Comparison of ENCODE assay signal across 9 cellular contexts in genomic region chr17:82036634-82037112, GRCh38. TPM values are rescaled to one million over a fixed set of nuclear protein-coding genes. Genes with fewer than 3 reads are reported as not detected.
A peak's percentile ranks its signal among the peaks of the same experiment; 100 is the strongest.
DNase-seq lines count a peak whose midpoint lies in the region; ATAC-seq, FAIRE-seq and TF ChIP-seq lines count a peak whose summit lies in the region.
"Had no signal": no experiment of that assay in that cellular context is flagged by ENCODE, and none has a peak within 500 bp of the region (broad histone marks: within the 10 kb centered on the region; RNA-seq: fewer than 3 reads in every experiment).

No MANE protein-coding gene starts in this region.

- H3K4me3 Mint-ChIP-seq in activated CD8-positive, alpha-beta T cell treated with anti-CD3 and anti-CD28 coated beads for 36 hours: peak overlapping the region; percentile 68
- H3K4me3 Mint-ChIP-seq in stimulated activated naive CD8-positive, alpha-beta T cell treated with anti-CD3 and anti-CD28 coated beads, Interleukin-15, amount 100 ng/mL, for 72 hours: peak overlapping the region; percentile 87 to 92

- H3K9me3 ChIP-seq in iPS-18a (ENCODE audit: control insufficient read depth, low read depth, low read length): no peaks in the 10 kb centered on the region

- no peak for TF ChIP-seq CTCF in activated CD8-positive, alpha-beta T cell treated with anti-CD3 and anti-CD28 coated beads for 36 hours (IDR thresholded peaks at IDR 0.05)

- H3K27ac ChIP-seq in iPS-18a (ENCODE audit: low read length): no peak overlapping the region

- H3K4me1 Mint-ChIP-seq in activated CD8-positive, alpha-beta T cell treated with anti-CD3 and anti-CD28 coated beads for 36 hours (ENCODE audit: low read depth): peaks cover 15% of the 10 kb centered on the region
- H3K4me1 Mint-ChIP-seq in stimulated activated naive CD8-positive, alpha-beta T cell treated with anti-CD3 and anti-CD28 coated beads, Interleukin-15, amount 100 ng/mL, for 72 hours: peaks cover 33% of the 10 kb centered on the region

- no peaks in the 10 kb centered on the region for H3K27me3 Mint-ChIP-seq in activated CD8-positive, alpha-beta T cell treated with anti-CD3 and anti-CD28 coated beads for 36 hours
- no peaks in the 10 kb centered on the region for H3K27me3 Mint-ChIP-seq in stimulated activated naive CD8-positive, alpha-beta T cell treated with anti-CD3 and anti-CD28 coated beads, Interleukin-15, amount 100 ng/mL, for 72 hours

- peak overlapping the region; percentile 53 for H3K4me3 ChIP-seq in iPS-18a (ENCODE audit: low read length)

- H3K27ac Mint-ChIP-seq in activated CD8-positive, alpha-beta T cell treated with anti-CD3 and anti-CD28 coated beads for 36 hours: no peak overlapping the region
- H3K27ac Mint-ChIP-seq in stimulated activated naive CD8-positive, alpha-beta T cell treated with anti-CD3 and anti-CD28 coated beads, Interleukin-15, amount 100 ng/mL, for 72 hours: no peak overlapping the region

- CTCF ChIA-PET in activated CD8-positive, alpha-beta T cell treated with anti-CD3 and anti-CD28 coated beads for 36 hours (lab: Charles Lee): interaction anchor here (1.3 to 4.5 kb wide), 3 partner anchors 15 to 118 kb away, joined by 3 to 40 read pairs (median 16); partner anchors contain the start of genes CENPX, LRRC45 and NOTUM

- DNase-seq in DMS53 (lab: John Stamatoyannopoulos, UW): peak; percentile 69
- DNase-seq in DMS53 treated with DMSO at 0.1 percent for 48 hours (lab: John Stamatoyannopoulos, UW; ENCODE audit: unreplicated experiment): no peak
- DNase-seq in activated CD8-positive, alpha-beta T cell treated with anti-CD3 and anti-CD28 coated beads for 36 hours: no peak
- no peak for DNase-seq in stimulated activated naive CD8-positive, alpha-beta T cell treated with anti-CD3 and anti-CD28 coated beads, Interleukin-15, amount 100 ng/mL, for 72 hours
- DNase-seq in NCI-H187 treated with DMSO at 0.1 percent for 48 hours (lab: John Stamatoyannopoulos, UW): no peak
- DNase-seq in foreskin melanocyte: no peak
- no peak for DNase-seq in RCC 7860 (ENCODE audit: low spot score)

- H3K36me3 Mint-ChIP-seq in activated CD8-positive, alpha-beta T cell treated with anti-CD3 and anti-CD28 coated beads for 36 hours (ENCODE audit: low read depth): peaks cover 6% of the 10 kb centered on the region

- no peak for FAIRE-seq in RCC 7860 (lab: Jason Lieb, UNC)
- FAIRE-seq: A204.1 had no signal

- no peaks in the 10 kb centered on the region for H3K9me3 Mint-ChIP-seq in activated CD8-positive, alpha-beta T cell treated with anti-CD3 and anti-CD28 coated beads for 36 hours
- no peaks in the 10 kb centered on the region for H3K9me3 Mint-ChIP-seq in stimulated activated naive CD8-positive, alpha-beta T cell treated with anti-CD3 and anti-CD28 coated beads, Interleukin-15, amount 100 ng/mL, for 72 hours

- intact Hi-C loops in activated CD8-positive, alpha-beta T cell treated with anti-CD3 and anti-CD28 coated beads for 36 hours (cut with micrococcal nuclease): no loop called here

- peaks cover 4% of the 10 kb centered on the region for H3K4me1 ChIP-seq in iPS-18a (ENCODE audit: control insufficient read depth, low read depth, low read length)

- POLR2A ChIA-PET in activated CD8-positive, alpha-beta T cell treated with anti-CD3 and anti-CD28 coated beads for 36 hours (lab: Charles Lee): interaction anchor here (0.5 to 2.1 kb wide), 7 partner anchors 11 to 196 kb away, joined by 3 to 6 read pairs (median 3); no protein-coding TSS in a partner anchor

- no peaks in the 10 kb centered on the region for H3K36me3 ChIP-seq in iPS-18a (ENCODE audit: control insufficient read depth, low read depth, low read length)

- ATAC-seq in activated CD8-positive, alpha-beta T cell treated with anti-CD3 and anti-CD28 coated beads for 36 hours: no peak
- no peak for ATAC-seq in stimulated activated naive CD8-positive, alpha-beta T cell treated with anti-CD3 and anti-CD28 coated beads, Interleukin-15, amount 100 ng/mL, for 72 hours

- H3K27me3 ChIP-seq in iPS-18a (ENCODE audit: control insufficient read depth, insufficient read depth, low read length): no peaks in the 10 kb centered on the region

- peak overlapping the region; percentile 4 for H3K9ac ChIP-seq in iPS-18a (ENCODE audit: low read length)

RNA-seq across cellular contexts. Expression of gene DCXR, which starts 0.8 kb away (rescaled TPM):
- total RNA-seq in activated CD8-positive, alpha-beta T cell treated with anti-CD3 and anti-CD28 coated beads for 36 hours: 100 to 1,000 TPM in 1 of 2 experiments, 10 to 100 TPM in 1; 99.2 to 101 TPM

RNA-seq across cellular contexts. Expression of gene RAC3, which starts 5.2 kb away (rescaled TPM):
- total RNA-seq in activated CD8-positive, alpha-beta T cell treated with anti-CD3 and anti-CD28 coated beads for 36 hours: 1 to 10 TPM; 5.5 to 5.8 TPM

RNA-seq across cellular contexts. Expression of gene LRRC45, which starts 13.6 kb away (rescaled TPM):
- 10 to 100 TPM; 12.9 TPM for total RNA-seq in activated CD8-positive, alpha-beta T cell treated with anti-CD3 and anti-CD28 coated beads for 36 hours

RNA-seq across cellular contexts. Expression of gene CENPX, which starts 14.0 kb away (rescaled TPM):
- 10 to 100 TPM; 88.7 to 98.1 TPM for total RNA-seq in activated CD8-positive, alpha-beta T cell treated with anti-CD3 and anti-CD28 coated beads for 36 hours

RNA-seq across cellular contexts. Expression of gene RFNG, which starts 14.9 kb away (rescaled TPM):
- total RNA-seq in activated CD8-positive, alpha-beta T cell treated with anti-CD3 and anti-CD28 coated beads for 36 hours: 10 to 100 TPM; 14.2 to 15.3 TPM
